8 cellular contexts compared by ENCODE assay signal in genomic region chr15:74635228-74635627, GRCh38. TPM values are rescaled to one million over a fixed set of nuclear protein-coding genes. Genes with fewer than 3 reads are reported as not detected.
DNase-seq lines count a peak whose midpoint lies in the region; ATAC-seq, FAIRE-seq and TF ChIP-seq lines count a peak whose summit lies in the region.

No MANE protein-coding gene starts in this region.

- H3K9me3 ChIP-seq in lung (ENCODE audit: control insufficient read depth in 2 of 2, insufficient read depth in 1 of 2, low read length in 1 of 2): no peaks in the 10 kb centered on the region

- peak; percentile 89 for FAIRE-seq in GM18507 (lab: Jason Lieb, UNC)

- H3K4me3 Mint-ChIP-seq in chondrocyte (ENCODE audit: unreplicated experiment): no peak overlapping the region

- H3K4me3 ChIP-seq in lung: no peak overlapping the region

- peak; percentile 49 for ATAC-seq in lung (ENCODE audit: insufficient read depth, low FRiP score)
- ATAC-seq in HG02852 (IDR thresholded peaks at IDR 0.05; ENCODE audit: unreplicated experiment): no peak

- H3K9me3 Mint-ChIP-seq in chondrocyte (ENCODE audit: low read depth): no peaks in the 10 kb centered on the region

- H3K36me3 ChIP-seq in lung (ENCODE audit: control insufficient read depth in 2 of 2, insufficient read depth in 2 of 2, low read length in 2 of 2): peaks cover 2 to 52% of the 10 kb centered on the region in 2 donors

- peak overlapping the region in 1 of 2 donors; percentile 28 for H3K27ac ChIP-seq in lung (ENCODE audit: low read depth in 1 of 2, low read length in 1 of 2)

- H3K27me3 Mint-ChIP-seq in chondrocyte (ENCODE audit: low read depth): no peaks in the 10 kb centered on the region

- TF ChIP-seq CTCF in chondrocyte (IDR thresholded peaks at IDR 0.05) (peak; percentile 96), lung (IDR thresholded peaks at IDR 0.05; ENCODE audit: control extremely low read depth, extremely low read depth) (peak; percentile 89)

- DNase-seq in AG08395 (ENCODE audit: low spot score) (peak; percentile 79), GM18507 (ENCODE audit: extremely low spot score, insufficient read length, low read depth) (peak; percentile 58), NCI-H2227 treated with DMSO at 0.1 percent for 48 hours (lab: John Stamatoyannopoulos, UW) (peak; percentile 26), chondrocyte (ENCODE audit: low spot score) (no peak), lung (ENCODE audit: low spot score) (peak; percentile 65)
- peak; percentile 82 for DNase-seq in activated CD4-positive, alpha-beta T cell treated with anti-CD3 and anti-CD28 coated beads for 48 hours
- peak; percentile 48 for DNase-seq in stimulated activated CD8-positive, alpha-beta memory T cell treated with anti-CD3 and anti-CD28 coated beads, Interleukin-15, amount 100 ng/mL, for 1 hour (ENCODE audit: low read depth)

- 21 to 28% methylated on average over 5 of the region's 5 CpGs for WGBS in lung, 2 donors

- H3K36me3 Mint-ChIP-seq in chondrocyte (ENCODE audit: low read depth): peaks cover 19% of the 10 kb centered on the region

- peaks cover 4% of the 10 kb centered on the region for H3K4me1 Mint-ChIP-seq in chondrocyte (ENCODE audit: low read depth)

- no peaks in the 10 kb centered on the region for H3K27me3 ChIP-seq in lung (ENCODE audit: control insufficient read depth, insufficient read depth)

- no peak overlapping the region for H3K27ac Mint-ChIP-seq in chondrocyte (ENCODE audit: unreplicated experiment)

- peaks cover 0 to 3% of the 10 kb centered on the region in 2 donors for H3K4me1 ChIP-seq in lung (ENCODE audit: control insufficient read depth in 2 of 2, insufficient read depth in 2 of 2, low read length in 2 of 2)

RNA-seq across cellular contexts. Expression of gene CLK3, which starts 19.6 kb away (rescaled TPM):
- total RNA-seq in chondrocyte (43.0 to 48.6 TPM (median 44.5 TPM) in 3 replicates), lung (10 to 100 TPM; 65.9 to 70.4 TPM)
- polyA plus RNA-seq in lung: 10 to 100 TPM; 56.1 to 63.3 TPM
